ENCODE assay signal across 18 cellular contexts in genomic region chr15:63284379-63284778, GRCh38. TPM values are rescaled to one million over a fixed set of nuclear protein-coding genes. Genes with fewer than 3 reads are reported as not detected.
DNase-seq lines count a peak whose midpoint lies in the region; ATAC-seq, FAIRE-seq and TF ChIP-seq lines count a peak whose summit lies in the region.
"Had no signal": no experiment of that assay in that cellular context is flagged by ENCODE, and none has a peak within 500 bp of the region (broad histone marks: within the 10 kb centered on the region; RNA-seq: fewer than 3 reads in every experiment).

No MANE protein-coding gene starts in this region.

- no peak overlapping the region for H3K4me3 ChIP-seq in A549
- H3K4me3 ChIP-seq: BLaER1 had no signal

- TF ChIP-seq POLR2A in A549 (IDR thresholded peaks at IDR 0.05; ENCODE audit: low read length) = no peak

- peak; percentile 19 for ATAC-seq in activated CD4-positive, alpha-beta T cell treated with anti-CD3 and anti-CD28 coated beads for 36 hours
- ATAC-seq in A549 (no peak), HG03196 (IDR thresholded peaks at IDR 0.05; ENCODE audit: unreplicated experiment) (no peak)
- ATAC-seq in activated T-helper 17 cell treated with anti-CD3 and anti-CD28 coated beads, Interleukin-2, amount 50 U/mL, for 72 hours (replicated peaks) = peak; percentile 52
- ATAC-seq: CD8-positive, alpha-beta T cell had no signal

- TF ChIP-seq RAD21 in A549 (conservative IDR thresholded peaks at IDR 0.05 in 1 of 2, IDR thresholded peaks at IDR 0.05 in 1 of 2) = no peak

- H3K4me1 Mint-ChIP-seq in activated CD4-positive, alpha-beta T cell treated with anti-CD3 and anti-CD28 coated beads for 36 hours = peaks cover 11% of the 10 kb centered on the region
- peaks cover 5% of the 10 kb centered on the region for H3K4me1 Mint-ChIP-seq in activated T-helper 17 cell treated with anti-CD3 and anti-CD28 coated beads, Interleukin-2, amount 50 U/mL, for 72 hours
- peaks cover 5% of the 10 kb centered on the region for H3K4me1 Mint-ChIP-seq in osteocyte (ENCODE audit: unreplicated experiment)

- H3K9me3 Mint-ChIP-seq in activated CD4-positive, alpha-beta T cell treated with anti-CD3 and anti-CD28 coated beads for 36 hours (ENCODE audit: low read depth) = no peaks in the 10 kb centered on the region
- no peaks in the 10 kb centered on the region for H3K9me3 Mint-ChIP-seq in activated T-helper 17 cell treated with anti-CD3 and anti-CD28 coated beads, Interleukin-2, amount 50 U/mL, for 72 hours
- H3K9me3 Mint-ChIP-seq in osteocyte (ENCODE audit: unreplicated experiment) = no peaks in the 10 kb centered on the region
- H3K9me3 Mint-ChIP-seq: CD14-positive monocyte; CD8-positive, alpha-beta T cell; H9; IgD-negative memory B cell had no signal

- H3K27ac Mint-ChIP-seq in activated CD4-positive, alpha-beta T cell treated with anti-CD3 and anti-CD28 coated beads for 36 hours = no peak overlapping the region
- peak overlapping the region; percentile 56 for H3K27ac Mint-ChIP-seq in activated T-helper 17 cell treated with anti-CD3 and anti-CD28 coated beads, Interleukin-2, amount 50 U/mL, for 72 hours
- no peak overlapping the region for H3K27ac Mint-ChIP-seq in osteocyte (ENCODE audit: unreplicated experiment)
- H3K27ac Mint-ChIP-seq: CD8-positive, alpha-beta T cell; H9; IgD-negative memory B cell had no signal

- H3K9me3 ChIP-seq in A549 = no peaks in the 10 kb centered on the region
- H3K9me3 ChIP-seq: BLaER1 had no signal

- no peak for TF ChIP-seq EP300 in A549 (IDR thresholded peaks at IDR 0.05)

- POLR2A ChIA-PET in activated CD4-positive, alpha-beta T cell treated with anti-CD3 and anti-CD28 coated beads for 36 hours (lab: Charles Lee) = no interaction called here
- POLR2A ChIA-PET in A549 (lab: Yijun Ruan, JAX) = no interaction called here

- H3K4me2 ChIP-seq in A549 = no peak overlapping the region
- H3K4me2 ChIP-seq: BLaER1 had no signal

- no peak overlapping the region for H3K27ac ChIP-seq in A549
- H3K27ac ChIP-seq: 22Rv1, BLaER1 had no signal

- H3K4me3 Mint-ChIP-seq in activated CD4-positive, alpha-beta T cell treated with anti-CD3 and anti-CD28 coated beads for 36 hours = no peak overlapping the region
- H3K4me3 Mint-ChIP-seq in activated T-helper 17 cell treated with anti-CD3 and anti-CD28 coated beads, Interleukin-2, amount 50 U/mL, for 72 hours = no peak overlapping the region
- H3K4me3 Mint-ChIP-seq in osteocyte (ENCODE audit: unreplicated experiment) = no peak overlapping the region
- H3K4me3 Mint-ChIP-seq: CD14-positive monocyte; CD8-positive, alpha-beta T cell; H9 had no signal

- H3K36me3 Mint-ChIP-seq in activated CD4-positive, alpha-beta T cell treated with anti-CD3 and anti-CD28 coated beads for 36 hours (ENCODE audit: low read depth) = peaks cover 3% of the 10 kb centered on the region
- peaks cover 26% of the 10 kb centered on the region for H3K36me3 Mint-ChIP-seq in activated T-helper 17 cell treated with anti-CD3 and anti-CD28 coated beads, Interleukin-2, amount 50 U/mL, for 72 hours (ENCODE audit: low read depth)
- peaks cover 20% of the 10 kb centered on the region for H3K36me3 Mint-ChIP-seq in osteocyte (ENCODE audit: unreplicated experiment)

- TF ChIP-seq CTCF in A549 (IDR thresholded peaks at IDR 0.05) (no peak), osteocyte (IDR thresholded peaks at IDR 0.05) (no peak)

- H3K27me3 Mint-ChIP-seq in activated CD4-positive, alpha-beta T cell treated with anti-CD3 and anti-CD28 coated beads for 36 hours = no peaks in the 10 kb centered on the region
- H3K27me3 Mint-ChIP-seq in activated T-helper 17 cell treated with anti-CD3 and anti-CD28 coated beads, Interleukin-2, amount 50 U/mL, for 72 hours = no peaks in the 10 kb centered on the region
- H3K27me3 Mint-ChIP-seq in osteocyte (ENCODE audit: unreplicated experiment) = no peaks in the 10 kb centered on the region
- H3K27me3 Mint-ChIP-seq: IgD-negative memory B cell had no signal

- FAIRE-seq in A549 (lab: Jason Lieb, UNC) = peak; percentile 65
- FAIRE-seq: H1 had no signal

- no peak for DNase-seq in activated CD4-positive, alpha-beta T cell treated with anti-CD3 and anti-CD28 coated beads for 36 hours
- no peak for DNase-seq in activated CD4-positive, alpha-beta T cell treated with anti-CD3 and anti-CD28 coated beads for 48 hours
- DNase-seq in A549 (ENCODE audit: low read depth in 1 of 2, low spot score in 1 of 2) = no peak
- peak; percentile 53 for DNase-seq in osteocyte (ENCODE audit: extremely low spot score, unreplicated experiment)
- no peak for DNase-seq in stimulated activated CD4-positive, alpha-beta T cell treated with anti-CD3 and anti-CD28 coated beads, Interleukin-12 subunit alpha, Interleukin-12 subunit beta, amount 100 ng/mL, for 4 hours
- DNase-seq in NCI-H446 treated with DMSO at 0.1 percent for 48 hours (lab: John Stamatoyannopoulos, UW) = no peak
- DNase-seq: Calu3; CD8-positive, alpha-beta T cell; DMS79 treated with DMSO at 0.1 percent for 48 hours; GF-D8; H9 had no signal

- 87% methylated on average over 6 of the region's 6 CpGs for WGBS in A549 (ENCODE audit: missing lambda C conversion rate)

- intact Hi-C loops in activated CD4-positive, alpha-beta T cell treated with anti-CD3 and anti-CD28 coated beads for 36 hours (cut with DNase I, micrococcal nuclease) = loop anchor here in 1 of 2 experiments (10.0 kb wide), 2 partner anchors 240 to 320 kb away; partner anchors contain the start of gene TPM1

- CTCF ChIA-PET in activated CD4-positive, alpha-beta T cell treated with anti-CD3 and anti-CD28 coated beads for 36 hours (lab: Charles Lee) = interaction anchor here (1.2 to 1.3 kb wide), 2 partner anchors 118 to 119 kb away, joined by 3 read pairs; no protein-coding TSS in a partner anchor
- CTCF ChIA-PET in A549 (lab: Yijun Ruan, JAX) = interaction anchor here (0.6 to 1.9 kb wide), 7 partner anchors 14 to 437 kb away, joined by 3 to 5 read pairs (median 3); partner anchors contain the start of gene USP3

- H3K4me1 ChIP-seq in A549 = peaks cover 4% of the 10 kb centered on the region; the same call in 2 of the 3 replicates
- H3K4me1 ChIP-seq: BLaER1 had no signal

TF ChIP-seq in A549, 52 proteins besides CTCF, POLR2A, EP300 and RAD21 (continues in another document):
- no peak for TF ChIP-seq TP53 (CRISPR knock-in tag; IDR thresholded peaks at IDR 0.05)
- TF ChIP-seq HEYL (CRISPR knock-in tag; IDR thresholded peaks at IDR 0.05) = no peak
- TF ChIP-seq ELK1 (IDR thresholded peaks at IDR 0.05; ENCODE audit: low read depth, low read length) = no peak
- no peak for TF ChIP-seq PHF8 (IDR thresholded peaks at IDR 0.05; ENCODE audit: borderline replicate concordance, low read depth)
- no peak for TF ChIP-seq ZC3H11A (IDR thresholded peaks at IDR 0.05)
- TF ChIP-seq USF2 (IDR thresholded peaks at IDR 0.05) = no peak
- TF ChIP-seq NPAS2 (CRISPR knock-in tag; IDR thresholded peaks at IDR 0.05; ENCODE audit: borderline replicate concordance) = no peak
- TF ChIP-seq, protein P1, sequence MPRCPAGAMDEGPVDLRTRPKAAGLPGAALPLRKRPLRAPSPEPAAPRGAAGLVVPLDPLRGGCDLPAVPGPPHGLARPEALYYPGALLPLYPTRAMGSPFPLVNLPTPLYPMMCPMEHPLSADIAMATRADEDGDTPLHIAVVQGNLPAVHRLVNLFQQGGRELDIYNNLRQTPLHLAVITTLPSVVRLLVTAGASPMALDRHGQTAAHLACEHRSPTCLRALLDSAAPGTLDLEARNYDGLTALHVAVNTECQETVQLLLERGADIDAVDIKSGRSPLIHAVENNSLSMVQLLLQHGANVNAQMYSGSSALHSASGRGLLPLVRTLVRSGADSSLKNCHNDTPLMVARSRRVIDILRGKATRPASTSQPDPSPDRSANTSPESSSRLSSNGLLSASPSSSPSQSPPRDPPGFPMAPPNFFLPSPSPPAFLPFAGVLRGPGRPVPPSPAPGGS (IDR thresholded peaks at IDR 0.05) = no peak
- TF ChIP-seq NR3C1 (IDR thresholded peaks at IDR 0.05) = no peak
- no peak for TF ChIP-seq SMC3 (IDR thresholded peaks at IDR 0.05)
- TF ChIP-seq, protein P2, sequence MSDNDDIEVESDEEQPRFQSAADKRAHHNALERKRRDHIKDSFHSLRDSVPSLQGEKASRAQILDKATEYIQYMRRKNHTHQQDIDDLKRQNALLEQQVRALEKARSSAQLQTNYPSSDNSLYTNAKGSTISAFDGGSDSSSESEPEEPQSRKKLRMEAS (IDR thresholded peaks at IDR 0.05) = no peak
- no peak for TF ChIP-seq CHD4 (IDR thresholded peaks at IDR 0.05; ENCODE audit: borderline replicate concordance)
- no peak for TF ChIP-seq RARB (CRISPR knock-in tag; IDR thresholded peaks at IDR 0.05)
- no peak for TF ChIP-seq HOXB13 (CRISPR knock-in tag; IDR thresholded peaks at IDR 0.05; ENCODE audit: low read depth)
- TF ChIP-seq RFX5 (IDR thresholded peaks at IDR 0.05) = no peak
- no peak for TF ChIP-seq FOSL2 (IDR thresholded peaks at IDR 0.05)
- no peak for TF ChIP-seq FOSL2 (CRISPR knock-in tag; IDR thresholded peaks at IDR 0.05)
- TF ChIP-seq JUN (IDR thresholded peaks at IDR 0.05) = no peak

RNA-seq across cellular contexts. Expression of gene APH1B, which starts 7.0 kb away (rescaled TPM):
- total RNA-seq in activated CD4-positive, alpha-beta T cell treated with anti-CD3 and anti-CD28 coated beads for 36 hours = 1 to 10 TPM; 6.5 to 7.8 TPM
- polyA plus RNA-seq in A549 (2011; rRNA removed) = 25.3 and 28.5 TPM in 2 replicates
- 6.0 and 9.1 TPM in 2 replicates for polyA plus RNA-seq in A549 (2012; cell fraction: cytosol; rRNA removed)
- 6.6 and 10.3 TPM in 2 replicates for polyA plus RNA-seq in A549 (2012; cell fraction: nucleus; rRNA removed)
- polyA plus RNA-seq in A549 (2017; fragmentation: RNase III; extraction: RNeasy Plus Mini Kit Qiagen cat#74134 plus additional on column Dnase treatment) = 14.0 to 19.8 TPM (median 16.4 TPM) in 3 replicates
- polyA minus RNA-seq in A549 (2011; rRNA and poly(A)+ RNA removed) = 28.0 and 37.2 TPM in 2 replicates
- 1 to 10 TPM; 7.8 to 8.7 TPM for total RNA-seq in activated T-helper 17 cell treated with anti-CD3 and anti-CD28 coated beads, Interleukin-2, amount 50 U/mL, for 72 hours
- 13.9 and 15.9 TPM in 2 replicates for total RNA-seq in osteocyte

Comparison
In these comparisons a context has a peak if more than half of its experiments do, and no peak if none do; other contexts are left out.
1. ATAC-seq: peak in activated CD4-positive, alpha-beta T cell treated with anti-CD3 and anti-CD28 coated beads for 36 hours (single experiment) and activated T-helper 17 cell treated with anti-CD3 and anti-CD28 coated beads, Interleukin-2, amount 50 U/mL, for 72 hours (single experiment); none in A549 (0 of 2) and HG03196 (single experiment).